In the genomic region with DNA sequence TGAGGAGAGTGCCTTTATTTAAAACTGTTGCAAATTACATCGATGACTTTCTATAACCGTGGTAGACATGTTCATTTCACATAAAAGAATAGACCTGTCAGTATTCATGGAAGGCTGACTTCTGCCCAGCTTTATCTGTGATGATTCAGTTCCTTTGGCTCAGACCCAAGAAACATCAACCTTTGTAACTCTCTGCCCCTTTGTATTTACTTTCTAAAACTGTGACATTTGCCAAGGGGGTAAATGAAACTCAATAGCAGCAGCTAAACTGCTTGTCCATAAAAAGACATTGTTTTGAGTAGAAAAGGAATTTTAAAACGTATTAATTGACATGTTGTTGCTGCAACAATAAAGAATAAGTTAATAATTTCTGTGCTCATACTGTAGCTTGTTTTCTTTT, we compare ENCODE assay signal across 9 cellular contexts.
DNase-seq lines count a peak whose midpoint lies in the region; ATAC-seq and TF ChIP-seq lines count a peak whose summit lies in the region.
"Had no signal": no experiment of that assay in that cellular context is flagged by ENCODE, and none has a peak within 500 bp of the region (broad histone marks: within the 10 kb centered on the region; RNA-seq: fewer than 3 reads in every experiment).

No MANE protein-coding gene starts in this region.

- H3K27ac ChIP-seq in esophagus squamous epithelium: peak overlapping the region; percentile 53 to 79 (median 78)

- 17 to 20% methylated on average over 3 of the region's 3 CpGs for WGBS in esophagus squamous epithelium, 2 donors

- intact Hi-C loops in esophagus squamous epithelium (cut with DNase I): loop anchor here (10.0 kb wide), 1 partner anchor 65 kb away; no protein-coding TSS in a partner anchor

- TF ChIP-seq POLR2A in esophagus squamous epithelium (IDR thresholded peaks at IDR 0.05): no peak

- peaks cover 0 to 25% (median 22%) of the 10 kb centered on the region in 3 donors for H3K4me1 ChIP-seq in esophagus squamous epithelium

- no peaks in the 10 kb centered on the region for H3K9me3 ChIP-seq in esophagus squamous epithelium

- H3K27me3 ChIP-seq in esophagus squamous epithelium: no peaks in the 10 kb centered on the region

- ATAC-seq in GM18519 (IDR thresholded peaks at IDR 0.05; ENCODE audit: low FRiP score, unreplicated experiment): no peak
- no peak for ATAC-seq in HG02642 (IDR thresholded peaks at IDR 0.05; ENCODE audit: poor library complexity, unreplicated experiment)
- no peak for ATAC-seq in GM21390 (IDR thresholded peaks at IDR 0.05; ENCODE audit: unreplicated experiment)

- H3K4me3 ChIP-seq in esophagus squamous epithelium: no peak overlapping the region
- no peak overlapping the region for H3K4me3 ChIP-seq in skeletal muscle cell (ENCODE audit: low read depth, low read length)

- H3K36me3 ChIP-seq in esophagus squamous epithelium: no peaks in the 10 kb centered on the region

- peak; percentile 15 for DNase-seq in HuH-7.5 (ENCODE audit: low spot score)
- DNase-seq in OCI-M1 (lab: John Stamatoyannopoulos, UW): peak; percentile 50
- DNase-seq in esophagus squamous epithelium (lab: John Stamatoyannopoulos, UW): no peak
- peak; percentile 53 for DNase-seq in skeletal muscle cell (ENCODE audit: low read depth)
- no peak for DNase-seq in activated gamma-delta T cell (lab: John Stamatoyannopoulos, UW)
- DNase-seq: NK-92 treated with Interleukin-12 subunit alpha and Interleukin-12 subunit beta, amount 100 ng/mL, for 24 hours had no signal

- no peak for TF ChIP-seq CTCF in esophagus squamous epithelium (IDR thresholded peaks at IDR 0.05)

Comparison
In these comparisons a context has a peak if more than half of its experiments do, and no peak if none do; other contexts are left out.
1. DNase-seq: peak in HuH-7.5 (single experiment), OCI-M1 (single experiment) and skeletal muscle cell (single experiment); none in esophagus squamous epithelium (single experiment) and activated gamma-delta T cell (single experiment).